In genomic region chr12:10214131-10214876, GRCh38 we compare ENCODE assay signal across 9 cellular contexts. TPM values are rescaled to one million over a fixed set of nuclear protein-coding genes. Genes with fewer than 3 reads are reported as not detected.
DNase-seq lines count a peak whose midpoint lies in the region; ATAC-seq and TF ChIP-seq lines count a peak whose summit lies in the region.
"Had no signal": no experiment of that assay in that cellular context is flagged by ENCODE, and none has a peak within 500 bp of the region (broad histone marks: within the 10 kb centered on the region; RNA-seq: fewer than 3 reads in every experiment).

No MANE protein-coding gene starts in this region.

- H3K9me3 Mint-ChIP-seq in natural killer cell treated with Interleukin-12 subunit alpha and Interleukin-12 subunit beta and Interleukin-15 and Interleukin-18, amount 100 ng/mL, for 72 hours, result no peaks in the 10 kb centered on the region

- H3K4me1 ChIP-seq in OCI-LY1 (ENCODE audit: insufficient read depth, low read length, severe bottlenecking), result peaks cover 24% of the 10 kb centered on the region
- H3K4me1 ChIP-seq in effector memory CD4-positive, alpha-beta T cell (ENCODE audit: control insufficient read depth, insufficient read depth, low read length, poor library complexity, severe bottlenecking), result peaks cover 17% of the 10 kb centered on the region

- H3K9me2 ChIP-seq in OCI-LY1 (ENCODE audit: low read depth, low read length), result no peaks in the 10 kb centered on the region

- peak overlapping the region; percentile 82 for H3K4me2 ChIP-seq in OCI-LY1 (ENCODE audit: low read length)

- H3K27ac Mint-ChIP-seq in natural killer cell treated with Interleukin-12 subunit alpha and Interleukin-12 subunit beta and Interleukin-15 and Interleukin-18, amount 100 ng/mL, for 72 hours, result peak overlapping the region; percentile 93 to 95

- DNase-seq in GF-D8 (lab: John Stamatoyannopoulos, UW) (peak; percentile 4), NCI-H187 (lab: John Stamatoyannopoulos, UW) (no peak)
- DNase-seq in effector memory CD4-positive, alpha-beta T cell, result no peak
- DNase-seq in natural killer cell treated with Interleukin-12 subunit alpha and Interleukin-12 subunit beta and Interleukin-15 and Interleukin-18, amount 100 ng/mL, for 72 hours (ENCODE audit: low spot score), result no peak
- no peak for DNase-seq in stimulated activated CD4-positive, alpha-beta T cell treated with anti-CD3 and anti-CD28 coated beads, Interleukin-12 subunit alpha, Interleukin-12 subunit beta, amount 100 ng/mL, for 4 hours

- peak overlapping the region; percentile 92 for H3K4me3 ChIP-seq in OCI-LY1 (ENCODE audit: low read depth, low read length, poor library complexity, severe bottlenecking)
- peak overlapping the region; percentile 81 for H3K4me3 ChIP-seq in effector memory CD4-positive, alpha-beta T cell (ENCODE audit: insufficient read depth, low read depth, low read length, poor library complexity, severe bottlenecking)

- peaks cover 28% of the 10 kb centered on the region for H3K79me2 ChIP-seq in OCI-LY1 (ENCODE audit: insufficient read depth, low read length)

- H3K27ac ChIP-seq in OCI-LY1 (ENCODE audit: low read depth, low read length, poor library complexity, severe bottlenecking), result peak overlapping the region; percentile 94
- peak overlapping the region; percentile 88 for H3K27ac ChIP-seq in effector memory CD4-positive, alpha-beta T cell (ENCODE audit: insufficient read depth, low read length, poor library complexity, severe bottlenecking)

- no peaks in the 10 kb centered on the region for H3K27me3 ChIP-seq in OCI-LY1 (ENCODE audit: insufficient read depth, low read length)
- H3K27me3 ChIP-seq in effector memory CD4-positive, alpha-beta T cell (replicated peaks; ENCODE audit: control insufficient read depth, insufficient read depth, low read length, poor library complexity, severe bottlenecking), result no peaks in the 10 kb centered on the region

- H3K36me3 Mint-ChIP-seq in natural killer cell treated with Interleukin-12 subunit alpha and Interleukin-12 subunit beta and Interleukin-15 and Interleukin-18, amount 100 ng/mL, for 72 hours, result no peaks in the 10 kb centered on the region

- no peak for ATAC-seq in natural killer cell treated with Interleukin-12 subunit alpha and Interleukin-12 subunit beta and Interleukin-15 and Interleukin-18, amount 100 ng/mL, for 72 hours
- ATAC-seq in HG02970 (IDR thresholded peaks at IDR 0.05; ENCODE audit: low FRiP score, unreplicated experiment), result no peak
- ATAC-seq in HG03139 (IDR thresholded peaks at IDR 0.05; ENCODE audit: unreplicated experiment), result no peak

- no peaks in the 10 kb centered on the region for H3K9me3 ChIP-seq in OCI-LY1 (ENCODE audit: low read length)
- no peaks in the 10 kb centered on the region for H3K9me3 ChIP-seq in effector memory CD4-positive, alpha-beta T cell (ENCODE audit: control insufficient read depth, low read length)

- H3K36me3 ChIP-seq in OCI-LY1 (ENCODE audit: insufficient read depth, low read length), result peaks cover 30% of the 10 kb centered on the region
- no peaks in the 10 kb centered on the region for H3K36me3 ChIP-seq in effector memory CD4-positive, alpha-beta T cell (ENCODE audit: control insufficient read depth, insufficient read depth, low read length)

- no peaks in the 10 kb centered on the region for H3K27me3 Mint-ChIP-seq in natural killer cell treated with Interleukin-12 subunit alpha and Interleukin-12 subunit beta and Interleukin-15 and Interleukin-18, amount 100 ng/mL, for 72 hours

- no peak overlapping the region for H2AFZ ChIP-seq in OCI-LY1 (ENCODE audit: low read length)

- no peak for TF ChIP-seq CTCF in OCI-LY1 (IDR thresholded peaks at IDR 0.05; ENCODE audit: low read length)

- H3K4me1 Mint-ChIP-seq in natural killer cell treated with Interleukin-12 subunit alpha and Interleukin-12 subunit beta and Interleukin-15 and Interleukin-18, amount 100 ng/mL, for 72 hours (ENCODE audit: low read depth in 2 of 2), result peaks cover 29 to 34% of the 10 kb centered on the region in 2 donors

- H4K20me1 ChIP-seq in OCI-LY1 (ENCODE audit: insufficient read depth, low read length), result no peaks in the 10 kb centered on the region

- H3K4me3 Mint-ChIP-seq in natural killer cell treated with Interleukin-12 subunit alpha and Interleukin-12 subunit beta and Interleukin-15 and Interleukin-18, amount 100 ng/mL, for 72 hours, result peak overlapping the region; percentile 95

- peak overlapping the region; percentile 94 for H3K9ac ChIP-seq in OCI-LY1 (ENCODE audit: low read length)

- no peaks in the 10 kb centered on the region for H3F3A ChIP-seq in OCI-LY1 (ENCODE audit: insufficient read depth, low read length)

RNA-seq across cellular contexts. Expression of gene GABARAPL1, which starts 1.6 kb away (rescaled TPM):
- 10 to 100 TPM; 24.9 to 48.8 TPM for total RNA-seq in natural killer cell treated with Interleukin-12 subunit alpha and Interleukin-12 subunit beta and Interleukin-15 and Interleukin-18, amount 100 ng/mL, for 72 hours

RNA-seq across cellular contexts. Expression of gene TMEM52B, which starts 35.5 kb away (rescaled TPM):
- not detected for total RNA-seq in natural killer cell treated with Interleukin-12 subunit alpha and Interleukin-12 subunit beta and Interleukin-15 and Interleukin-18, amount 100 ng/mL, for 72 hours
- total RNA-seq: activated CD8-positive, alpha-beta memory T cell treated with anti-CD3 and anti-CD28 coated beads for 36 hours had no signal

RNA-seq across cellular contexts. Expression of gene OLR1, which starts 42.4 kb away (rescaled TPM):
- not detected for total RNA-seq in natural killer cell treated with Interleukin-12 subunit alpha and Interleukin-12 subunit beta and Interleukin-15 and Interleukin-18, amount 100 ng/mL, for 72 hours
- total RNA-seq: activated CD8-positive, alpha-beta memory T cell treated with anti-CD3 and anti-CD28 coated beads for 36 hours had no signal
